ENCODE assay signal across 1 cellular context in the genomic region with DNA sequence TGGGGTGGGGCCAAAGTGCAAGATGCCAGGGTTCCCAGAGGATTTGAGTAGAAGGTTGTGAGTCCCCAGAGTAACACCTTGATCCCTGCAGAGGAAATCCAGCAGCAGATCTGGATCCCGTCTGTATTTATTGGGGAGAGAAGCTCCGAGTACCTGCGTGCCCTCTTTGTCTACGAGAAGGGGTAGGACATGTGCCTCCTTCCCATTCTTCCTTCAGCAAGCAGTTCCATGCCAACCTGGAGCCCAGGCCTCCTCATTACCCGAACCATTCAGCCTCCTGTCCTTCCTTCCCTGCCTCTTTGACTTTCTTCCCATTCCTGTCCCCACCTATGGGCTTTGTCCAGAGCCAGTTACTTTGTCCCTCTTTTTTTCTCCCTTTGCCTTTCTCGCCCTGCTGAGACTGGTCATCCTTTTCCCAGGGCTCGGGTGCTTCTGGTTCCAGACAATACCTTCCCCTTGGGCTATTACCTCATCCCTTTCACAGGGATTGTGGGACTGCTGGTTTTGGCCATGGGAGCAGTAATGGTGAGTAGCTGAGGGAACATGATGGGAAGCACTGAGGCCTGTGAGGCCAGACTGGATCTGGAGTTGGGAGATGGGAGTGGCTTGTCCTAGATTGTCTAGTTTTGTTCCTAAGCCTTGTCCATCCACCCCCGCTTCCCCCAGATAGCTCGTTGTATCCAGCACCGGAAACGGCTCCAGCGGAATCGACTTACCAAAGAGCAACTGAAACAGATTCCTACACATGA.
TF ChIP-seq lines count a peak whose summit lies in the region.

No MANE protein-coding gene starts in this region.

TF ChIP-seq in A549, 52 proteins besides CTCF, POLR2A, EP300 and RAD21:
- TF ChIP-seq, protein P1, sequence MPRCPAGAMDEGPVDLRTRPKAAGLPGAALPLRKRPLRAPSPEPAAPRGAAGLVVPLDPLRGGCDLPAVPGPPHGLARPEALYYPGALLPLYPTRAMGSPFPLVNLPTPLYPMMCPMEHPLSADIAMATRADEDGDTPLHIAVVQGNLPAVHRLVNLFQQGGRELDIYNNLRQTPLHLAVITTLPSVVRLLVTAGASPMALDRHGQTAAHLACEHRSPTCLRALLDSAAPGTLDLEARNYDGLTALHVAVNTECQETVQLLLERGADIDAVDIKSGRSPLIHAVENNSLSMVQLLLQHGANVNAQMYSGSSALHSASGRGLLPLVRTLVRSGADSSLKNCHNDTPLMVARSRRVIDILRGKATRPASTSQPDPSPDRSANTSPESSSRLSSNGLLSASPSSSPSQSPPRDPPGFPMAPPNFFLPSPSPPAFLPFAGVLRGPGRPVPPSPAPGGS (IDR thresholded peaks at IDR 0.05): 0 out of 3 replicates have a peak, but pooled peaks have one; percentile 20
- TF ChIP-seq TFCP2L1 (CRISPR knock-in tag; IDR thresholded peaks at IDR 0.05): peak; percentile 43; the same call in 1 of the 2 replicates
- TF ChIP-seq, protein P2, sequence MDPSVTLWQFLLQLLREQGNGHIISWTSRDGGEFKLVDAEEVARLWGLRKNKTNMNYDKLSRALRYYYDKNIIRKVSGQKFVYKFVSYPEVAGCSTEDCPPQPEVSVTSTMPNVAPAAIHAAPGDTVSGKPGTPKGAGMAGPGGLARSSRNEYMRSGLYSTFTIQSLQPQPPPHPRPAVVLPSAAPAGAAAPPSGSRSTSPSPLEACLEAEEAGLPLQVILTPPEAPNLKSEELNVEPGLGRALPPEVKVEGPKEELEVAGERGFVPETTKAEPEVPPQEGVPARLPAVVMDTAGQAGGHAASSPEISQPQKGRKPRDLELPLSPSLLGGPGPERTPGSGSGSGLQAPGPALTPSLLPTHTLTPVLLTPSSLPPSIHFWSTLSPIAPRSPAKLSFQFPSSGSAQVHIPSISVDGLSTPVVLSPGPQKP (IDR thresholded peaks at IDR 0.05; ENCODE audit: low read depth, low read length): no peak
- TF ChIP-seq BHLHE40 (IDR thresholded peaks at IDR 0.05; ENCODE audit: low read depth, low read length): no peak
- no peak for TF ChIP-seq RFX5 (IDR thresholded peaks at IDR 0.05)
- TF ChIP-seq TP53 (CRISPR knock-in tag; IDR thresholded peaks at IDR 0.05): no peak
- peak; percentile 30; the same call in 1 of the 2 replicates for TF ChIP-seq HOXA7 (CRISPR knock-in tag; IDR thresholded peaks at IDR 0.05)
- TF ChIP-seq JUN (IDR thresholded peaks at IDR 0.05): no peak
